Comparison of ENCODE assay signal across 1 cellular context in the genomic region with DNA sequence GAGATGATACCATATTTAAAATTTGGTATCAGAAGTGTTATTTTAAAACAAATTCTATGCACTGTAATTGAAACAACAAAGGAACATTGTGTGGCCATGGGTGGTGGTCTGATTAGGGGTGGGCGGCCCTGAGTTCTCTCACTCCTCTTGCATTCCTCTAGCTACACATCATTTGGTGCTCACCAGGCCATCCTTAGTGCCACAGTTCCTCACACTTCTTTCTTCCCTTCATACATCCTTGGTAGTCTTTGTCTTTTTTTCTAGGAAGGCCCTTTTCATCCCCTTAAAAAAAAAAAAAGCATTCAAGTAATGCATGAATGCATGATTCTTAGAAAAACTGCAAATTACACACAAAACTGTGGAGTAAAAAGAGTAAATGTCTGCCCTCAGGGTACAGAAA.
TF ChIP-seq lines count a peak whose summit lies in the region.

No MANE protein-coding gene starts in this region.

TF ChIP-seq in HepG2, 621 proteins besides CTCF, POLR2A, EP300 and RAD21:
- TF ChIP-seq, protein P1, sequence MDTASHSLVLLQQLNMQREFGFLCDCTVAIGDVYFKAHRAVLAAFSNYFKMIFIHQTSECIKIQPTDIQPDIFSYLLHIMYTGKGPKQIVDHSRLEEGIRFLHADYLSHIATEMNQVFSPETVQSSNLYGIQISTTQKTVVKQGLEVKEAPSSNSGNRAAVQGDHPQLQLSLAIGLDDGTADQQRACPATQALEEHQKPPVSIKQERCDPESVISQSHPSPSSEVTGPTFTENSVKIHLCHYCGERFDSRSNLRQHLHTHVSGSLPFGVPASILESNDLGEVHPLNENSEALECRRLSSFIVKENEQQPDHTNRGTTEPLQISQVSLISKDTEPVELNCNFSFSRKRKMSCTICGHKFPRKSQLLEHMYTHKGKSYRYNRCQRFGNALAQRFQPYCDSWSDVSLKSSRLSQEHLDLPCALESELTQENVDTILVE (CRISPR knock-in tag; IDR thresholded peaks at IDR 0.05): no peak
- TF ChIP-seq ZC3H13 (CRISPR knock-in tag; IDR thresholded peaks at IDR 0.05) (no peak), ZNF577 (CRISPR knock-in tag; IDR thresholded peaks at IDR 0.05; ENCODE audit: borderline replicate concordance, low read depth) (no peak), PHB2 (IDR thresholded peaks at IDR 0.05; ENCODE audit: partially characterized antibody) (no peak), ZNF343 (CRISPR knock-in tag; IDR thresholded peaks at IDR 0.05) (no peak), ZNF274 (CRISPR knock-in tag; IDR thresholded peaks at IDR 0.05) (no peak), ZNF263 (CRISPR knock-in tag; IDR thresholded peaks at IDR 0.05) (no peak)
- TF ChIP-seq, protein P2, sequence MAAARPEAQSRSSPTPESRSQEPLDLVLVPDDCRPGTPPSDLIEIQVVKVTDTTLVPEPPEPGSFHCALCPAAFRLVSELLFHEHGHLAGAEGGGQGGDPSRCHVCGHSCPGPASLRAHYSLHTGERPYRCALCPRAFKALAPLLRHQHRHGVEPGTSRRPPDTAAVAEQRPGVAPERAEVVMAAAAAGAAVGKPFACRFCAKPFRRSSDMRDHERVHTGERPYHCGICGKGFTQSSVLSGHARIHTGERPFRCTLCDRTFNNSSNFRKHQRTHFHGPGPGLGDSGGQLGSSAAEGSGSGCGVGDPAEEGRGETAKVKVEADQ (CRISPR knock-in tag; IDR thresholded peaks at IDR 0.05; ENCODE audit: borderline replicate concordance): no peak
- TF ChIP-seq, protein P3, sequence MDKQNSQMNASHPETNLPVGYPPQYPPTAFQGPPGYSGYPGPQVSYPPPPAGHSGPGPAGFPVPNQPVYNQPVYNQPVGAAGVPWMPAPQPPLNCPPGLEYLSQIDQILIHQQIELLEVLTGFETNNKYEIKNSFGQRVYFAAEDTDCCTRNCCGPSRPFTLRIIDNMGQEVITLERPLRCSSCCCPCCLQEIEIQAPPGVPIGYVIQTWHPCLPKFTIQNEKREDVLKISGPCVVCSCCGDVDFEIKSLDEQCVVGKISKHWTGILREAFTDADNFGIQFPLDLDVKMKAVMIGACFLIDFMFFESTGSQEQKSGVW (CRISPR knock-in tag; IDR thresholded peaks at IDR 0.05; ENCODE audit: borderline replicate concordance): no peak
- TF ChIP-seq, protein P4, sequence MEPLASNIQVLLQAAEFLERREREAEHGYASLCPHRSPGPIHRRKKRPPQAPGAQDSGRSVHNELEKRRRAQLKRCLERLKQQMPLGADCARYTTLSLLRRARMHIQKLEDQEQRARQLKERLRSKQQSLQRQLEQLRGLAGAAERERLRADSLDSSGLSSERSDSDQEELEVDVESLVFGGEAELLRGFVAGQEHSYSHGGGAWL (CRISPR knock-in tag; IDR thresholded peaks at IDR 0.05): no peak
- TF ChIP-seq, protein P5, sequence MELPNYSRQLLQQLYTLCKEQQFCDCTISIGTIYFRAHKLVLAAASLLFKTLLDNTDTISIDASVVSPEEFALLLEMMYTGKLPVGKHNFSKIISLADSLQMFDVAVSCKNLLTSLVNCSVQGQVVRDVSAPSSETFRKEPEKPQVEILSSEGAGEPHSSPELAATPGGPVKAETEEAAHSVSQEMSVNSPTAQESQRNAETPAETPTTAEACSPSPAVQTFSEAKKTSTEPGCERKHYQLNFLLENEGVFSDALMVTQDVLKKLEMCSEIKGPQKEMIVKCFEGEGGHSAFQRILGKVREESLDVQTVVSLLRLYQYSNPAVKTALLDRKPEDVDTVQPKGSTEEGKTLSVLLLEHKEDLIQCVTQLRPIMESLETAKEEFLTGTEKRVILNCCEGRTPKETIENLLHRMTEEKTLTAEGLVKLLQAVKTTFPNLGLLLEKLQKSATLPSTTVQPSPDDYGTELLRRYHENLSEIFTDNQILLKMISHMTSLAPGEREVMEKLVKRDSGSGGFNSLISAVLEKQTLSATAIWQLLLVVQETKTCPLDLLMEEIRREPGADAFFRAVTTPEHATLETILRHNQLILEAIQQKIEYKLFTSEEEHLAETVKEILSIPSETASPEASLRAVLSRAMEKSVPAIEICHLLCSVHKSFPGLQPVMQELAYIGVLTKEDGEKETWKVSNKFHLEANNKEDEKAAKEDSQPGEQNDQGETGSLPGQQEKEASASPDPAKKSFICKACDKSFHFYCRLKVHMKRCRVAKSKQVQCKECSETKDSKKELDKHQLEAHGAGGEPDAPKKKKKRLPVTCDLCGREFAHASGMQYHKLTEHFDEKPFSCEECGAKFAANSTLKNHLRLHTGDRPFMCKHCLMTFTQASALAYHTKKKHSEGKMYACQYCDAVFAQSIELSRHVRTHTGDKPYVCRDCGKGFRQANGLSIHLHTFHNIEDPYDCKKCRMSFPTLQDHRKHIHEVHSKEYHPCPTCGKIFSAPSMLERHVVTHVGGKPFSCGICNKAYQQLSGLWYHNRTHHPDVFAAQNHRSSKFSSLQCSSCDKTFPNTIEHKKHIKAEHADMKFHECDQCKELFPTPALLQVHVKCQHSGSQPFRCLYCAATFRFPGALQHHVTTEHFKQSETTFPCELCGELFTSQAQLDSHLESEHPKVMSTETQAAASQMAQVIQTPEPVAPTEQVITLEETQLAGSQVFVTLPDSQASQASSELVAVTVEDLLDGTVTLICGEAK (IDR thresholded peaks at IDR 0.05): no peak
- TF ChIP-seq, protein P5 (CRISPR knock-in tag; IDR thresholded peaks at IDR 0.05): no peak
- TF ChIP-seq, protein P6, sequence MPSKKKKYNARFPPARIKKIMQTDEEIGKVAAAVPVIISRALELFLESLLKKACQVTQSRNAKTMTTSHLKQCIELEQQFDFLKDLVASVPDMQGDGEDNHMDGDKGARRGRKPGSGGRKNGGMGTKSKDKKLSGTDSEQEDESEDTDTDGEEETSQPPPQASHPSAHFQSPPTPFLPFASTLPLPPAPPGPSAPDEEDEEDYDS (CRISPR knock-in tag; IDR thresholded peaks at IDR 0.05): no peak
